ENCODE assay signal across 9 cellular contexts in genomic region chr17:40751065-40751464, GRCh38. TPM values are rescaled to one million over a fixed set of nuclear protein-coding genes. Genes with fewer than 3 reads are reported as not detected.
"Had no signal": no experiment of that assay in that cellular context is flagged by ENCODE, and none has a peak within 500 bp of the region (broad histone marks: within the 10 kb centered on the region; RNA-seq: fewer than 3 reads in every experiment).

No MANE protein-coding gene starts in this region.

- H3K4me1 Mint-ChIP-seq: H9, IgD-negative memory B cell had no signal

- H3K36me3 Mint-ChIP-seq: IgD-negative memory B cell had no signal

- ATAC-seq: GM23338, HepG2 had no signal

- H3K27ac Mint-ChIP-seq: GM23338, H9, IgD-negative memory B cell had no signal

- H3K9me3 Mint-ChIP-seq: GM23338 had no signal

- H3K27ac ChIP-seq: HL-60 had no signal

- H3K4me2 ChIP-seq: GM23338 had no signal

- H3K4me3 Mint-ChIP-seq: GM23338, H9, IgD-negative memory B cell had no signal

- H2AFZ ChIP-seq: GM23338 had no signal

- H3K4me3 ChIP-seq: GM23338 had no signal

- DNase-seq: H9, HCEC 1CT, KBM-7 had no signal

RNA-seq across cellular contexts. Expression of gene KRT25, which starts 4.1 kb away (rescaled TPM):
- total RNA-seq: GM23338, H1, H9, HepG2, HT1080 had no signal

RNA-seq across cellular contexts. Expression of gene KRT26, which starts 20.9 kb away (rescaled TPM):
- total RNA-seq: GM23338, H1, H9, HepG2, HT1080 had no signal

RNA-seq across cellular contexts. Expression of gene KRT27, which starts 31.3 kb away (rescaled TPM):
- total RNA-seq: GM23338, H1, H9, HepG2, HT1080 had no signal

RNA-seq across cellular contexts. Expression of gene KRT24, which starts 47.5 kb away (rescaled TPM):
- total RNA-seq: GM23338, H1, H9, HepG2, HT1080 had no signal

RNA-seq across cellular contexts. Expression of gene KRT28, which starts 48.7 kb away (rescaled TPM):
- total RNA-seq: GM23338, H1, H9, HepG2, HT1080 had no signal
